ENCODE assay signal across 27 cellular contexts in genomic region chr12:205026-205425, GRCh38. TPM values are rescaled to one million over a fixed set of nuclear protein-coding genes. Genes with fewer than 3 reads are reported as not detected.
"Had no signal": no experiment of that assay in that cellular context is flagged by ENCODE, and none has a peak within 500 bp of the region (broad histone marks: within the 10 kb centered on the region; RNA-seq: fewer than 3 reads in every experiment).

No MANE protein-coding gene starts in this region.

- DNase-seq: activated CD4-positive, alpha-beta memory T cell treated with anti-CD3 and anti-CD28 coated beads, Interleukin-2, amount 10 ng/mL, durations not matched to agents 7 days and 5 days; activated CD4-positive, alpha-beta T cell treated with anti-CD3 and anti-CD28 coated beads, Interleukin-2, amount 10 ng/mL, durations not matched to agents 7 days and 5 days; activated CD4-positive, CD25-positive, alpha-beta regulatory T cell; activated gamma-delta T cell; activated naive CD4-positive, alpha-beta T cell treated with anti-CD3 and anti-CD28 coated beads for 36 hours; activated T-cell treated with anti-CD3 and anti-CD28 coated beads for 4 hours; activated T-cell treated with anti-CD3 and anti-CD28 coated beads, Interleukin-2, amount 50 U/mL, for 48 hours; brain microvascular endothelial cell; NCI-H1092; NCI-H1930; NCI-H2107; NCI-H510A treated with DMSO at 0.1 percent for 48 hours; NCI-H69; NK-92 treated with Interleukin-12 subunit alpha and Interleukin-12 subunit beta, amount 100 ng/mL, for 24 hours; OCI-M1; RPMI8226; T-cell; T-helper 2 cell; T1000 had no signal

- H3K9ac ChIP-seq: KMS-11 had no signal

- H3K4me3 Mint-ChIP-seq: activated CD4-positive, alpha-beta memory T cell treated with anti-CD3 and anti-CD28 coated beads, Interleukin-2, amount 10 ng/mL, durations not matched to agents 7 days and 5 days; activated CD4-positive, alpha-beta T cell treated with anti-CD3 and anti-CD28 coated beads, Interleukin-2, amount 10 ng/mL, durations not matched to agents 7 days and 5 days; activated naive CD4-positive, alpha-beta T cell treated with anti-CD3 and anti-CD28 coated beads for 36 hours; activated naive CD8-positive, alpha-beta T cell; activated T-helper 17 cell treated with anti-CD3 and anti-CD28 coated beads, Interleukin-2, amount 50 U/mL, for 72 hours; T-cell had no signal

- H3K36me3 ChIP-seq: brain microvascular endothelial cell had no signal

- H3K9me3 Mint-ChIP-seq: activated CD4-positive, alpha-beta memory T cell treated with anti-CD3 and anti-CD28 coated beads, Interleukin-2, amount 10 ng/mL, durations not matched to agents 7 days and 5 days; activated CD4-positive, alpha-beta T cell treated with anti-CD3 and anti-CD28 coated beads, Interleukin-2, amount 10 ng/mL, durations not matched to agents 7 days and 5 days; activated naive CD4-positive, alpha-beta T cell treated with anti-CD3 and anti-CD28 coated beads for 36 hours; activated T-helper 17 cell treated with anti-CD3 and anti-CD28 coated beads, Interleukin-2, amount 50 U/mL, for 72 hours had no signal

- H3K27ac Mint-ChIP-seq: activated CD4-positive, alpha-beta memory T cell treated with anti-CD3 and anti-CD28 coated beads, Interleukin-2, amount 10 ng/mL, durations not matched to agents 7 days and 5 days; activated CD4-positive, alpha-beta T cell treated with anti-CD3 and anti-CD28 coated beads, Interleukin-2, amount 10 ng/mL, durations not matched to agents 7 days and 5 days; activated naive CD4-positive, alpha-beta T cell treated with anti-CD3 and anti-CD28 coated beads for 36 hours; activated naive CD8-positive, alpha-beta T cell; activated T-helper 17 cell treated with anti-CD3 and anti-CD28 coated beads, Interleukin-2, amount 50 U/mL, for 72 hours; T-cell had no signal

- FAIRE-seq: TTC549 had no signal

- H3K36me3 Mint-ChIP-seq: T-cell had no signal

- H3K4me3 ChIP-seq: SK-N-MC had no signal

- ATAC-seq: activated T-helper 17 cell treated with anti-CD3 and anti-CD28 coated beads, Interleukin-2, amount 50 U/mL, for 72 hours; Panc1; Right ventricle myocardium inferior; T-cell had no signal

- H3K4me1 Mint-ChIP-seq: activated T-helper 17 cell treated with anti-CD3 and anti-CD28 coated beads, Interleukin-2, amount 50 U/mL, for 72 hours had no signal

- H3K27ac ChIP-seq: brain microvascular endothelial cell, KMS-11, SK-N-MC had no signal

RNA-seq across cellular contexts. Expression of gene SLC6A12, which starts 8.9 kb away (rescaled TPM):
- total RNA-seq: activated CD4-positive, alpha-beta memory T cell treated with anti-CD3 and anti-CD28 coated beads, Interleukin-2, amount 10 ng/mL, durations not matched to agents 7 days and 5 days; activated CD4-positive, alpha-beta T cell treated with anti-CD3 and anti-CD28 coated beads, Interleukin-2, amount 10 ng/mL, durations not matched to agents 7 days and 5 days; activated T-helper 17 cell treated with anti-CD3 and anti-CD28 coated beads, Interleukin-2, amount 50 U/mL, for 72 hours; MCF 10A had no signal

RNA-seq across cellular contexts. Expression of gene SLC6A13, which starts 57.6 kb away (rescaled TPM):
- total RNA-seq: activated CD4-positive, alpha-beta memory T cell treated with anti-CD3 and anti-CD28 coated beads, Interleukin-2, amount 10 ng/mL, durations not matched to agents 7 days and 5 days; activated naive CD4-positive, alpha-beta T cell treated with anti-CD3 and anti-CD28 coated beads for 36 hours had no signal
